Comparison of ENCODE assay signal across 20 cellular contexts in genomic region chr19:45804140-45804958, GRCh38. TPM values are rescaled to one million over a fixed set of nuclear protein-coding genes. Genes with fewer than 3 reads are reported as not detected.
DNase-seq lines count a peak whose midpoint lies in the region; ATAC-seq and TF ChIP-seq lines count a peak whose summit lies in the region.
"Had no signal": no experiment of that assay in that cellular context is flagged by ENCODE, and none has a peak within 500 bp of the region (broad histone marks: within the 10 kb centered on the region; RNA-seq: fewer than 3 reads in every experiment).

No MANE protein-coding gene starts in this region.

- H2AK5ac ChIP-seq in IMR-90 (ENCODE audit: low read depth, low read length): 0 out of 2 replicates have a peak overlapping the region, but pooled peaks have one; percentile 63

- H3K27ac ChIP-seq in IMR-90 (ENCODE audit: insufficient read depth, low read length) (no peak overlapping the region), thyroid gland (peak overlapping the region; percentile 82 to 95 (median 92))

- TF ChIP-seq POLR2A in IMR-90 (IDR thresholded peaks at IDR 0.05; ENCODE audit: low read depth, low read length) (no peak), thyroid gland (IDR thresholded peaks at IDR 0.05) (no peak)

- in situ Hi-C loops in IMR-90 (cut with MboI; ENCODE audit: low sequenced_read_pairs): no loop called here

- H4K5ac ChIP-seq in IMR-90 (ENCODE audit: low read depth, low read length): no peak overlapping the region

- H3K4me3 ChIP-seq in IMR-90 (ENCODE audit: insufficient read depth, low read depth, low read length): no peak overlapping the region
- peak overlapping the region in 1 of 3 donors; percentile 7 for H3K4me3 ChIP-seq in thyroid gland (replicated peaks in 1 of 3)
- H3K4me3 ChIP-seq: K562 had no signal

- H3K27me3 ChIP-seq in IMR-90 (ENCODE audit: control insufficient read depth, insufficient read depth, low read length) (no peaks in the 10 kb centered on the region), thyroid gland (no peaks in the 10 kb centered on the region)
- H3K27me3 ChIP-seq: BE2C had no signal

- no peak overlapping the region for H2BK120ac ChIP-seq in IMR-90 (ENCODE audit: low read depth, low read length)

- POLR2A ChIA-PET in IMR-90 (lab: Charles Lee; ENCODE audit: unreplicated experiment): no interaction called here

- no peak overlapping the region for H4K91ac ChIP-seq in IMR-90 (ENCODE audit: insufficient read depth, low read depth, low read length)

- no peak overlapping the region for H3K9ac ChIP-seq in IMR-90 (ENCODE audit: low read depth, low read length)

- H3K9me1 ChIP-seq in IMR-90 (ENCODE audit: insufficient read depth, low read length): 0 out of 2 replicates have a peak, but pooled peaks cover 2% of the 10 kb centered on the region

- H4K20me1 ChIP-seq in IMR-90 (ENCODE audit: insufficient read depth, low read length): no peaks in the 10 kb centered on the region

- no peak overlapping the region for H3K14ac ChIP-seq in IMR-90 (replicated peaks; ENCODE audit: low read depth, low read length)

- DNase-seq in IMR-90 (no peak), islet precursor cell (peak; percentile 49), thyroid gland (peak; percentile 92 to 94), NCI-H1436 treated with DMSO at 0.1 percent for 48 hours (lab: John Stamatoyannopoulos, UW) (no peak), NCI-H748 treated with DMSO at 0.1 percent for 48 hours (lab: John Stamatoyannopoulos, UW) (no peak), KG1 (lab: John Stamatoyannopoulos, UW) (no peak)
- DNase-seq: ACHN; BE2C; C1 segment of cervical spinal cord; CD4-positive, CD25-positive, alpha-beta regulatory T cell; CD8-positive, alpha-beta memory T cell; COR-L47; DMS 273 treated with DMSO at 0.1 percent for 48 hours; DMS53; DND-41; EL; HCEC 1CT; HFFc6 had no signal

- H2AFZ ChIP-seq in IMR-90 (replicated peaks; ENCODE audit: low read length, poor library complexity): no peak overlapping the region

- TF ChIP-seq RAD21 in IMR-90 (IDR thresholded peaks at IDR 0.05; ENCODE audit: low read length): no peak

- H3K9me3 ChIP-seq in IMR-90 (ENCODE audit: control insufficient read depth, insufficient read depth, low read length): peaks cover 4% of the 10 kb centered on the region
- H3K9me3 ChIP-seq in thyroid gland: no peaks in the 10 kb centered on the region
- H3K9me3 ChIP-seq: BE2C had no signal

- H3K4me1 ChIP-seq in IMR-90 (ENCODE audit: control insufficient read depth, insufficient read depth, low read length) (peaks cover 8% of the 10 kb centered on the region), thyroid gland (peaks cover 42 to 44% of the 10 kb centered on the region in 2 donors)
- H3K4me1 ChIP-seq: BE2C had no signal

- H4K8ac ChIP-seq in IMR-90 (ENCODE audit: low read depth in 2 of 2, low read length in 2 of 2): no peak overlapping the region

- no peak overlapping the region for H2BK15ac ChIP-seq in IMR-90 (ENCODE audit: low read depth, low read length)

- ATAC-seq in IMR-90 (ENCODE audit: low read depth): no peak
- ATAC-seq: K562 had no signal

- H2BK20ac ChIP-seq in IMR-90 (ENCODE audit: low read depth, low read length): no peak overlapping the region

- H2BK5ac ChIP-seq in IMR-90 (ENCODE audit: low read depth, low read length, poor library complexity, severe bottlenecking): no peak overlapping the region

- CTCF ChIA-PET in IMR-90 (lab: Yijun Ruan, JAX): no interaction called here

- H3K79me1 ChIP-seq in IMR-90 (ENCODE audit: low read depth in 1 of 2, low read length in 2 of 2): 0 out of 4 replicates have a peak, but pooled peaks cover 0 to 5% of the 10 kb centered on the region in 2 experiments

- H3K56ac ChIP-seq in IMR-90 (ENCODE audit: extremely low read depth, insufficient read depth, low read length): no peak overlapping the region

- H3K18ac ChIP-seq in IMR-90 (ENCODE audit: low read depth, low read length): no peak overlapping the region

- H2AK9ac ChIP-seq in IMR-90 (replicated peaks; ENCODE audit: low read depth, low read length, poor library complexity): no peak overlapping the region

- H3K23ac ChIP-seq in IMR-90 (ENCODE audit: low read depth, low read length): no peak overlapping the region

- dilution Hi-C loops in IMR-90 (cut with HindIII; ENCODE audit: low sequenced_read_pairs, unreplicated experiment): no loop called here

- BruUV-seq in IMR-90 (replicated peaks; lab: Mats Ljungman, UMichigan): no TSS peak

- H3K36me3 ChIP-seq in IMR-90 (ENCODE audit: control insufficient read depth, insufficient read depth, low read length): no peaks in the 10 kb centered on the region
- no peaks in the 10 kb centered on the region for H3K36me3 ChIP-seq in thyroid gland
- H3K36me3 ChIP-seq: BE2C had no signal

- 92% methylated on average over 31 of the region's 57 CpGs; no CpG with 5 or more reads in 1 of the 2 experiments for WGBS in IMR-90 (ENCODE audit: extremely low coverage in 2 of 2, insufficient read length in 1 of 2), 2 experiments
- WGBS in thyroid gland, 2 donors: 49 to 57% methylated on average over 37 to 56 of the region's 57 CpGs

- intact Hi-C loops in IMR-90 (cut with micrococcal nuclease): no loop called here
- intact Hi-C loops in thyroid gland (cut with DNase I): no loop called here

- no peak overlapping the region for H3K4ac ChIP-seq in IMR-90 (ENCODE audit: low read depth, low read length)

- TF ChIP-seq CTCF in IMR-90 (conservative IDR thresholded peaks at IDR 0.05; ENCODE audit: low read depth, low read length) (no peak), thyroid gland (IDR thresholded peaks at IDR 0.05) (no peak)

- no peak overlapping the region for H3K4me2 ChIP-seq in IMR-90 (ENCODE audit: low read depth, low read length)

TF ChIP-seq in IMR-90, 13 proteins besides CTCF, POLR2A, EP300 and RAD21:
- TF ChIP-seq MXI1 (IDR thresholded peaks at IDR 0.05; ENCODE audit: borderline replicate concordance, low read depth, low read length) (no peak), CHD1 (IDR thresholded peaks at IDR 0.05; ENCODE audit: low read depth, low read length) (no peak), RCOR1 (IDR thresholded peaks at IDR 0.05; ENCODE audit: insufficient replicate concordance, low read length) (no peak), CEBPB (IDR thresholded peaks at IDR 0.05; ENCODE audit: low read depth, low read length) (no peak), MAFK (IDR thresholded peaks at IDR 0.05; ENCODE audit: low read depth, low read length) (no peak), SMC3 (IDR thresholded peaks at IDR 0.05; ENCODE audit: low read depth, low read length) (no peak), BHLHE40 (IDR thresholded peaks at IDR 0.05; ENCODE audit: low read depth, low read length) (no peak)

RNA-seq across cellular contexts. Expression of gene RSPH6A, which starts 10.8 kb away (rescaled TPM):
- total RNA-seq in IMR-90 (2012; rRNA removed): under 0.01 TPM in 2 replicates
- polyA plus RNA-seq in IMR-90 (2012; rRNA removed): 0.09 TPM in 1 of 2 replicates, not detected in the other
- polyA plus RNA-seq in IMR-90 (2012; cell fraction: cytosol; rRNA removed): 0.04 TPM in 1 of 2 replicates, not detected in the other
- polyA plus RNA-seq in IMR-90 (2012; cell fraction: nucleus; rRNA removed; ENCODE audit: low replicate concordance): 0.04 and 0.05 TPM in 2 replicates
- total RNA-seq in thyroid gland: 1 to 10 TPM in 3 of 4 donors, under 1 TPM in 1; 0.50 to 8.9 (median 3.9) TPM
- total RNA-seq: G401 had no signal
- polyA plus RNA-seq: CD4-positive, CD25-positive, alpha-beta regulatory T cell; CD8-positive, alpha-beta memory T cell had no signal

RNA-seq across cellular contexts. Expression of gene DMWD, which starts 11.7 kb away (rescaled TPM):
- total RNA-seq in IMR-90 (2012; rRNA removed) (9.7 and 10.0 TPM in 2 replicates), thyroid gland (10 to 100 TPM; 38.2 to 69.7 (median 48.3) TPM)
- 28.5 and 33.1 TPM in 2 replicates for polyA plus RNA-seq in IMR-90 (2012; rRNA removed)
- polyA plus RNA-seq in IMR-90 (2012; cell fraction: cytosol; rRNA removed): 16.5 and 25.3 TPM in 2 replicates
- polyA plus RNA-seq in IMR-90 (2012; cell fraction: nucleus; rRNA removed; ENCODE audit: low replicate concordance): 159 and 263 TPM in 2 replicates

RNA-seq across cellular contexts. Expression of gene DMPK, which starts 22.1 kb away (rescaled TPM):
- 7.9 and 10.0 TPM in 2 replicates for total RNA-seq in IMR-90 (2012; rRNA removed)
- polyA plus RNA-seq in IMR-90 (2012; rRNA removed): 48.5 and 50.7 TPM in 2 replicates
- 39.1 and 50.8 TPM in 2 replicates for polyA plus RNA-seq in IMR-90 (2012; cell fraction: cytosol; rRNA removed)
- polyA plus RNA-seq in IMR-90 (2012; cell fraction: nucleus; rRNA removed; ENCODE audit: low replicate concordance): 395 and 718 TPM in 2 replicates
- total RNA-seq in thyroid gland: 10 to 100 TPM; 18.9 to 32.6 (median 26.3) TPM

RNA-seq across cellular contexts. Expression of gene SIX5, which starts 35.3 kb away (rescaled TPM):
- total RNA-seq in IMR-90 (2012; rRNA removed) (0.90 and 1.4 TPM in 2 replicates), thyroid gland (10 to 100 TPM; 18.3 to 33.0 (median 23.3) TPM)
- polyA plus RNA-seq in IMR-90 (2012; rRNA removed): 15.5 TPM in 2 replicates
- 11.5 and 18.1 TPM in 2 replicates for polyA plus RNA-seq in IMR-90 (2012; cell fraction: cytosol; rRNA removed)
- 24.5 and 68.5 TPM in 2 replicates for polyA plus RNA-seq in IMR-90 (2012; cell fraction: nucleus; rRNA removed; ENCODE audit: low replicate concordance)

RNA-seq across cellular contexts. Expression of gene SYMPK, which starts 58.6 kb away (rescaled TPM):
- 33.6 and 35.3 TPM in 2 replicates for total RNA-seq in IMR-90 (2012; rRNA removed)
- polyA plus RNA-seq in IMR-90 (2012; rRNA removed): 70.0 and 71.5 TPM in 2 replicates
- 32.0 and 52.6 TPM in 2 replicates for polyA plus RNA-seq in IMR-90 (2012; cell fraction: cytosol; rRNA removed)
- 124 and 193 TPM in 2 replicates for polyA plus RNA-seq in IMR-90 (2012; cell fraction: nucleus; rRNA removed; ENCODE audit: low replicate concordance)
- 10 to 100 TPM; 32.4 to 56.8 (median 38.7) TPM for total RNA-seq in thyroid gland

Comparison
In these comparisons a context has a peak if more than half of its experiments do, and no peak if none do; other contexts are left out.
1. DNase-seq: peak in islet precursor cell (single experiment) and thyroid gland (2 of 2); none in IMR-90 (single experiment), NCI-H1436 treated with DMSO at 0.1 percent for 48 hours (single experiment), NCI-H748 treated with DMSO at 0.1 percent for 48 hours (single experiment) and KG1 (single experiment).